1 cellular context compared by ENCODE assay signal in the genomic region with DNA sequence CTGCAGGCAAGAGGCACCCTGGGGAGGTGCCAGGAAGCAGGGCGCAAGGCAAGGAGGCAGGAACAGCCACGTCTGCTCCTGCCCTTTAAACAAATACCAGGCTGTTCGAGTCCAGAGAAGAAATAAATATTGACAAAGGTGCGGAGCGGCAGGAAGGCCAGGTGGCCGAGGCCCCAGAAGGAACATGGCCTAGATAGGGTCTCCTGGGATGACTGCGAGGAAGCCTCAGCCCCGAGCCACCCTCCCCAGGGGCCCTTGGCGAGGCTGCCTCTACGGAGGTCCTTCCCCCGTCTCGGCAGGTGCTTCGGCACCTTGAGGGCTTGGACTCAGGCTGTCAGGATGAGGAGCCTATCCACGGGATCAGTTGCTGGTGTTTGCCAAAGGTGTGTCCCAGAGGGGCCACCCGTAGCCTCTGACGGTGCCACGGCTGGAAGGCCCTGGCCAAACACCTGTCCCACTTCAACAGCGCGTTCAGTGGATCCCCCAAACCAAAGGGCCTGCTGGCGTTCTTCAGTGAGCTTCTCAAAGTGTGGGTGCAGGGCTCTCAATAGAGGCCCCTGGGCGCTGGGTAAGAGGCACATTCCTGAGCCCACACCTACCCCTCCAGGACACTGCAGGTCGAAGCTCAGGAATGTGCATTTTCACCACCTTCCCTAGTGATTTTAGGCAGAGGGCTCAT.
TF ChIP-seq lines count a peak whose summit lies in the region.

No MANE protein-coding gene starts in this region.

TF ChIP-seq in GM23338, 12 proteins besides CTCF, POLR2A, EP300 and RAD21 (continued from another document):
- TF ChIP-seq, protein P1, sequence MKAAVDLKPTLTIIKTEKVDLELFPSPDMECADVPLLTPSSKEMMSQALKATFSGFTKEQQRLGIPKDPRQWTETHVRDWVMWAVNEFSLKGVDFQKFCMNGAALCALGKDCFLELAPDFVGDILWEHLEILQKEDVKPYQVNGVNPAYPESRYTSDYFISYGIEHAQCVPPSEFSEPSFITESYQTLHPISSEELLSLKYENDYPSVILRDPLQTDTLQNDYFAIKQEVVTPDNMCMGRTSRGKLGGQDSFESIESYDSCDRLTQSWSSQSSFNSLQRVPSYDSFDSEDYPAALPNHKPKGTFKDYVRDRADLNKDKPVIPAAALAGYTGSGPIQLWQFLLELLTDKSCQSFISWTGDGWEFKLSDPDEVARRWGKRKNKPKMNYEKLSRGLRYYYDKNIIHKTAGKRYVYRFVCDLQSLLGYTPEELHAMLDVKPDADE (IDR thresholded peaks at IDR 0.05), result no peak
- no peak for TF ChIP-seq JUNB (IDR thresholded peaks at IDR 0.05; ENCODE audit: unreplicated experiment)
- TF ChIP-seq ZNF331 (CRISPR knock-in tag; IDR thresholded peaks at IDR 0.05; ENCODE audit: low read depth), result no peak
- TF ChIP-seq, protein P2, sequence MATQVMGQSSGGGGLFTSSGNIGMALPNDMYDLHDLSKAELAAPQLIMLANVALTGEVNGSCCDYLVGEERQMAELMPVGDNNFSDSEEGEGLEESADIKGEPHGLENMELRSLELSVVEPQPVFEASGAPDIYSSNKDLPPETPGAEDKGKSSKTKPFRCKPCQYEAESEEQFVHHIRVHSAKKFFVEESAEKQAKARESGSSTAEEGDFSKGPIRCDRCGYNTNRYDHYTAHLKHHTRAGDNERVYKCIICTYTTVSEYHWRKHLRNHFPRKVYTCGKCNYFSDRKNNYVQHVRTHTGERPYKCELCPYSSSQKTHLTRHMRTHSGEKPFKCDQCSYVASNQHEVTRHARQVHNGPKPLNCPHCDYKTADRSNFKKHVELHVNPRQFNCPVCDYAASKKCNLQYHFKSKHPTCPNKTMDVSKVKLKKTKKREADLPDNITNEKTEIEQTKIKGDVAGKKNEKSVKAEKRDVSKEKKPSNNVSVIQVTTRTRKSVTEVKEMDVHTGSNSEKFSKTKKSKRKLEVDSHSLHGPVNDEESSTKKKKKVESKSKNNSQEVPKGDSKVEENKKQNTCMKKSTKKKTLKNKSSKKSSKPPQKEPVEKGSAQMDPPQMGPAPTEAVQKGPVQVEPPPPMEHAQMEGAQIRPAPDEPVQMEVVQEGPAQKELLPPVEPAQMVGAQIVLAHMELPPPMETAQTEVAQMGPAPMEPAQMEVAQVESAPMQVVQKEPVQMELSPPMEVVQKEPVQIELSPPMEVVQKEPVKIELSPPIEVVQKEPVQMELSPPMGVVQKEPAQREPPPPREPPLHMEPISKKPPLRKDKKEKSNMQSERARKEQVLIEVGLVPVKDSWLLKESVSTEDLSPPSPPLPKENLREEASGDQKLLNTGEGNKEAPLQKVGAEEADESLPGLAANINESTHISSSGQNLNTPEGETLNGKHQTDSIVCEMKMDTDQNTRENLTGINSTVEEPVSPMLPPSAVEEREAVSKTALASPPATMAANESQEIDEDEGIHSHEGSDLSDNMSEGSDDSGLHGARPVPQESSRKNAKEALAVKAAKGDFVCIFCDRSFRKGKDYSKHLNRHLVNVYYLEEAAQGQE (IDR thresholded peaks at IDR 0.05; ENCODE audit: unreplicated experiment), result no peak
